23 cellular contexts compared by ENCODE assay signal in the genomic region with DNA sequence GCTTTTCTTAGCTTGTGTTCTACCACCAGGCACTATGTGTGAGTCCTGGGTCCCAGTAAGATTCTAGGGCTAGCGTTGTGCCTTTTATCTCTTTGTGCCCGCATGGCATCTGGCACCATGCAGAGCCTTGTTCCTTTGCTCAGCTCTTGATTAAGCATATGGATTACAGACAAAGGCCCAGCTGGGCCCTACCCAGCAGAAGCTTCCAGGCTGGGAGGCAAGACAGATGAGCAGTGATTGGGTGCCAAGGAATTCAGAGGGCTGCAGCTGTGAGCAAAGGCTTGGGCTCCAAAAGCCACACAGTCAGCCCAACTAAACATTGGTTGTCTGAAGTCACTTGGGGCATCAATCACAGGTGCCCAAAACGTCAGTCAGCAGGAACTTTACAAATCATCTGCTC. TPM values are rescaled to one million over a fixed set of nuclear protein-coding genes. Genes with fewer than 3 reads are reported as not detected.
A peak's percentile ranks its signal among the peaks of the same experiment; 100 is the strongest.
DNase-seq lines count a peak whose midpoint lies in the region; ATAC-seq and TF ChIP-seq lines count a peak whose summit lies in the region.
"Had no signal": no experiment of that assay in that cellular context is flagged by ENCODE, and none has a peak within 500 bp of the region (broad histone marks: within the 10 kb centered on the region; RNA-seq: fewer than 3 reads in every experiment).

No MANE protein-coding gene starts in this region.

- H2AFZ ChIP-seq in neuronal stem cell (ENCODE audit: low read length), result no peak overlapping the region

- H3K4me3 ChIP-seq in AG10803 (ENCODE audit: low read length) (no peak overlapping the region), neuronal stem cell (ENCODE audit: low read length in 2 of 2) (no peak overlapping the region)
- H3K4me3 ChIP-seq: BLaER1 treated with 17β-estradiol and CSF1 and Interleukin-3, amounts not matched to agents 10 nM and 100 nM; spleen; uterus had no signal

- no peak overlapping the region for H3K9ac ChIP-seq in neuronal stem cell (ENCODE audit: low read depth, low read length, poor library complexity)
- H3K9ac ChIP-seq: BLaER1 treated with 17β-estradiol and CSF1 and Interleukin-3, amounts not matched to agents 10 nM and 100 nM had no signal

- no peak overlapping the region for H2BK12ac ChIP-seq in neuronal stem cell (ENCODE audit: low read length)

- ATAC-seq in GM18909 (IDR thresholded peaks at IDR 0.05; ENCODE audit: poor library complexity, unreplicated experiment), result no peak
- ATAC-seq: activated T-helper 17 cell treated with anti-CD3 and anti-CD28 coated beads, Interleukin-2, amount 50 U/mL, for 72 hours; natural killer cell had no signal

- no peak overlapping the region for H3K4ac ChIP-seq in neuronal stem cell (ENCODE audit: low read length)

- H3K27ac ChIP-seq in neuronal stem cell (replicated peaks; ENCODE audit: low read length), result no peak overlapping the region
- H3K27ac ChIP-seq: BLaER1 treated with 17β-estradiol and CSF1 and Interleukin-3, amounts not matched to agents 10 nM and 100 nM; brain microvascular endothelial cell; HL-60; spleen; uterus had no signal

- H3K4me1 ChIP-seq in neuronal stem cell (ENCODE audit: control insufficient read depth in 2 of 2, insufficient read depth in 1 of 2, low read depth in 1 of 2, low read length in 2 of 2), result peaks cover 0 to 8% of the 10 kb centered on the region in 2 donors
- H3K4me1 ChIP-seq: BLaER1 treated with 17β-estradiol and CSF1 and Interleukin-3, amounts not matched to agents 10 nM and 100 nM; spleen; uterus had no signal

- H3K23ac ChIP-seq in neuronal stem cell (ENCODE audit: low read depth, low read length, poor library complexity), result no peak overlapping the region

- no peaks in the 10 kb centered on the region for H3K79me1 ChIP-seq in neuronal stem cell (ENCODE audit: low read depth, low read length)

- H3K14ac ChIP-seq in neuronal stem cell (ENCODE audit: low read length), result no peak overlapping the region

- no CpG with 5 or more reads among the region's 3 CpGs for WGBS in neuronal stem cell (ENCODE audit: extremely low coverage in 2 of 2, insufficient read length in 2 of 2, insufficient replicate concordance in 1 of 2), 2 donors

- TF ChIP-seq CTCF in AG10803 (conservative IDR thresholded peaks at IDR 0.05; ENCODE audit: low read length), result no peak

- no peak overlapping the region for H2AK5ac ChIP-seq in neuronal stem cell (ENCODE audit: low read depth, low read length)

- H4K8ac ChIP-seq in neuronal stem cell (ENCODE audit: low read depth, low read length), result no peak overlapping the region

- no peak overlapping the region for H3K18ac ChIP-seq in neuronal stem cell (ENCODE audit: low read length)

- no peak overlapping the region for H3K4me2 ChIP-seq in neuronal stem cell (ENCODE audit: insufficient read depth, low read length, poor library complexity, severe bottlenecking)
- H3K4me2 ChIP-seq: BLaER1 treated with 17β-estradiol and CSF1 and Interleukin-3, amounts not matched to agents 10 nM and 100 nM had no signal

- H2BK120ac ChIP-seq in neuronal stem cell (ENCODE audit: low read depth, low read length), result no peak overlapping the region

- no peak overlapping the region for H2BK5ac ChIP-seq in neuronal stem cell (ENCODE audit: low read length)

- H3K27me3 ChIP-seq in neuronal stem cell (ENCODE audit: control insufficient read depth in 3 of 3, insufficient read depth in 3 of 3, low read depth in 1 of 3, low read length in 3 of 3), result peaks cover 0 to 6% (median 0%) of the 10 kb centered on the region in 3 experiments
- H3K27me3 ChIP-seq: BLaER1 treated with 17β-estradiol and CSF1 and Interleukin-3, amounts not matched to agents 10 nM and 100 nM; brain microvascular endothelial cell; spleen; uterus had no signal

- H2BK15ac ChIP-seq in neuronal stem cell (ENCODE audit: low read length), result no peak overlapping the region

- H3K36me3 ChIP-seq in neuronal stem cell (replicated peaks in 1 of 2; ENCODE audit: control insufficient read depth in 2 of 2, insufficient read depth in 2 of 2, low read length in 2 of 2), result no peaks in the 10 kb centered on the region
- H3K36me3 ChIP-seq: BLaER1 treated with 17β-estradiol and CSF1 and Interleukin-3, amounts not matched to agents 10 nM and 100 nM; brain microvascular endothelial cell; spleen; uterus had no signal

- DNase-seq in AG10803 (ENCODE audit: low read depth) (peak; percentile 31), NCI-H1694 (lab: John Stamatoyannopoulos, UW) (peak; percentile 24), fibroblast of gingiva (ENCODE audit: low read depth) (peak; percentile 5), neuronal stem cell (ENCODE audit: low spot score) (peak; percentile 12), Kasumi-1 (lab: John Stamatoyannopoulos, UW) (no peak), NCI-H510A (lab: John Stamatoyannopoulos, UW) (no peak), SKM-1 treated with dmso at 0.1 percent for 144 hours (lab: John Stamatoyannopoulos, UW; ENCODE audit: unreplicated experiment) (no peak)
- DNase-seq: activated CD8-positive, alpha-beta memory T cell treated with anti-CD3 and anti-CD28 coated beads for 24 hours; activated naive CD8-positive, alpha-beta T cell treated with anti-CD3 and anti-CD28 coated beads for 36 hours; brain microvascular endothelial cell; mammary epithelial cell; MM.1S; natural killer cell; NCI-H1436 treated with DMSO at 0.1 percent for 48 hours; NCI-H748 treated with DMSO at 0.1 percent for 48 hours; Right ventricle myocardium superior; spleen; SW 1271; uterus had no signal

- H3K9me3 ChIP-seq in neuronal stem cell (replicated peaks in 1 of 2; ENCODE audit: control insufficient read depth in 2 of 2, insufficient read depth in 1 of 2, low read depth in 1 of 2, low read length in 2 of 2), result no peaks in the 10 kb centered on the region
- H3K9me3 ChIP-seq: spleen, uterus had no signal

- no peak overlapping the region for H4K91ac ChIP-seq in neuronal stem cell (ENCODE audit: low read depth, low read length, poor library complexity)

RNA-seq across cellular contexts. Expression of a gene that starts 2.0 kb away (rescaled TPM):
- polyA plus RNA-seq in neuronal stem cell (2013, experiment 1 of 2), result 0.03 TPM
- polyA plus RNA-seq in neuronal stem cell (2013, experiment 2 of 2), result not detected
- polyA plus RNA-seq: mammary epithelial cell, spleen had no signal

Comparison
In these comparisons a context has a peak if more than half of its experiments do, and no peak if none do; other contexts are left out.
1. DNase-seq: peak in AG10803 (single experiment), NCI-H1694 (single experiment), fibroblast of gingiva (single experiment) and neuronal stem cell (single experiment); none in Kasumi-1 (0 of 2), NCI-H510A (single experiment) and SKM-1 treated with dmso at 0.1 percent for 144 hours (single experiment).